In genomic region chr1:194289569-194290266, GRCh38 we compare ENCODE assay signal across 1 cellular context.
TF ChIP-seq lines count a peak whose summit lies in the region.

No MANE protein-coding gene starts in this region.

TF ChIP-seq in GM23338, 12 proteins besides CTCF, POLR2A, EP300 and RAD21 (continued from another document):
- no peak for TF ChIP-seq ZNF462 (CRISPR knock-in tag; IDR thresholded peaks at IDR 0.05)
- TF ChIP-seq JUNB (IDR thresholded peaks at IDR 0.05; ENCODE audit: unreplicated experiment), result no peak
- TF ChIP-seq NANOG (IDR thresholded peaks at IDR 0.05; ENCODE audit: borderline replicate concordance), result no peak
- no peak for TF ChIP-seq POLR2AphosphoS5 (IDR thresholded peaks at IDR 0.05; ENCODE audit: low read depth)
